1 cellular context compared by ENCODE assay signal in the genomic region with DNA sequence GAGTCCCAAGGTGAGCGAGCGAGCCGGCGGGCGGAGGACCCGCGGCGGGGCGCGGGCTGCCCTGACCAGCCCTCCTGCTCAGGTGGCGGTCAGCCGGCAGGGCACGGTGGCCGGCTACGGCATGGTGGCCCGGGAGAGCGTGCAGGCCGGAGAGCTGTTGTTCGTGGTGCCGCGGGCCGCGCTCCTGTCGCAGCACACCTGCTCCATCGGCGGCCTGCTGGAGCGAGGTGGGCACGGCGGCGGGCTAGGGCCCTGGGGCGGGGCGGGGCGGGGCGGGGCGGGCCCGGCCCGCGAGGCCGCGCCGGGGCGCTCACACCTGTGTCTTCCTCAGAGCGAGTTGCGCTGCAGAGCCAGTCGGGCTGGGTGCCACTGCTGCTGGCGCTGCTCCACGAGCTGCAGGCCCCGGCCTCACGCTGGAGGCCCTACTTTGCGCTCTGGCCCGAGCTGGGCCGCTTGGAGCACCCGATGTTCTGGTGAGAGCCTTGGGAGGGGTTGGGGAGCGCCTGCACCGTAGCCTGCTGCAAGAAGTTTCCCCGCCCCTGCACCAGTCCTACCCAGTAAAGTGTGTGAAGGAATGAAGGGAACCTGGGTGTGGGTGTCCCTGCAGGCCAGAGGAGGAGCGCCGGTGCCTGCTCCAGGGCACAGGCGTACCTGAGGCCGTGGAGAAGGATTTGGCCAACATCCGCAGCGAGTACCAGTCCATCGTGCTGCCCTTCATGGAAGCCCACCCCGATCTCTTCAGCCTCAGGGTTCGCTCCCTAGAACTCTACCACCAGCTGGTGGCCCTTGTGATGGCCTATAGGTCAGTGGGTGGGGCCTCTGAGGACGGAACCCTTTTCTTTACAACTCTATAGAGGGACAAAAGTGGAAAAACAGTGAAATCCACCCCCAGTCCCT.
TF ChIP-seq lines count a peak whose summit lies in the region.

No MANE protein-coding gene starts in this region.

TF ChIP-seq in K562, 482 proteins besides CTCF, POLR2A, EP300 and RAD21:
- peak; percentile 40 for TF ChIP-seq RBFOX2 (IDR thresholded peaks at IDR 0.05; ENCODE audit: low read depth, low read length)
- no peak for TF ChIP-seq TOE1 (IDR thresholded peaks at IDR 0.05; ENCODE audit: borderline replicate concordance)
- TF ChIP-seq TOE1 (CRISPR knock-in tag; IDR thresholded peaks at IDR 0.05; ENCODE audit: borderline replicate concordance, low read depth): peak; percentile 6; the same call in 1 of the 2 replicates
- peak; percentile 8; the same call in 1 of the 2 replicates for TF ChIP-seq ZNF143 (CRISPR knock-in tag; IDR thresholded peaks at IDR 0.05)
- no peak for TF ChIP-seq KHSRP (IDR thresholded peaks at IDR 0.05)
- TF ChIP-seq HMGN3 (IDR thresholded peaks at IDR 0.05; ENCODE audit: borderline replicate concordance, extremely low read depth, insufficient read length, low read depth, low read length): peak; percentile 46
- peak; percentile 6 for TF ChIP-seq U2AF1 (optimal IDR thresholded peaks at IDR 0.05; ENCODE audit: low read depth, low read length)
- no peak for TF ChIP-seq SRSF1 (IDR thresholded peaks at IDR 0.05; ENCODE audit: low read depth, low read length)
- TF ChIP-seq ZNF449 (CRISPR knock-in tag; IDR thresholded peaks at IDR 0.05): no peak
- TF ChIP-seq ZBTB17 (CRISPR knock-in tag; IDR thresholded peaks at IDR 0.05): 0 out of 2 replicates have a peak, but pooled peaks have one; percentile 20
- TF ChIP-seq KDM1A (IDR thresholded peaks at IDR 0.05): no peak
- TF ChIP-seq HNRNPH1 (optimal IDR thresholded peaks at IDR 0.05; ENCODE audit: low read depth, low read length): no peak
- TF ChIP-seq MYNN (IDR thresholded peaks at IDR 0.05): 0 out of 2 replicates have a peak, but pooled peaks have one; percentile 28
- no peak for TF ChIP-seq MYNN (CRISPR knock-in tag; IDR thresholded peaks at IDR 0.05)
- TF ChIP-seq EZH2 (IDR thresholded peaks at IDR 0.05; ENCODE audit: borderline replicate concordance, low read depth, low read length): no peak
- 0 out of 2 replicates have a peak, but pooled peaks have one; percentile 3 for TF ChIP-seq RB1 (IDR thresholded peaks at IDR 0.05; ENCODE audit: low read depth)
- peak; percentile 4; the same call in 1 of the 2 replicates for TF ChIP-seq POLR2G (IDR thresholded peaks at IDR 0.05; ENCODE audit: low read depth, low read length)
- no peak for TF ChIP-seq GMEB1 (CRISPR knock-in tag; IDR thresholded peaks at IDR 0.05)
- 0 out of 2 replicates have a peak, but pooled peaks have one; percentile 10 for TF ChIP-seq ZNF232 (CRISPR knock-in tag; IDR thresholded peaks at IDR 0.05)
- 0 out of 2 replicates have a peak, but pooled peaks have one; percentile 12 for TF ChIP-seq ZEB2 (IDR thresholded peaks at IDR 0.05)
- TF ChIP-seq, protein P1, sequence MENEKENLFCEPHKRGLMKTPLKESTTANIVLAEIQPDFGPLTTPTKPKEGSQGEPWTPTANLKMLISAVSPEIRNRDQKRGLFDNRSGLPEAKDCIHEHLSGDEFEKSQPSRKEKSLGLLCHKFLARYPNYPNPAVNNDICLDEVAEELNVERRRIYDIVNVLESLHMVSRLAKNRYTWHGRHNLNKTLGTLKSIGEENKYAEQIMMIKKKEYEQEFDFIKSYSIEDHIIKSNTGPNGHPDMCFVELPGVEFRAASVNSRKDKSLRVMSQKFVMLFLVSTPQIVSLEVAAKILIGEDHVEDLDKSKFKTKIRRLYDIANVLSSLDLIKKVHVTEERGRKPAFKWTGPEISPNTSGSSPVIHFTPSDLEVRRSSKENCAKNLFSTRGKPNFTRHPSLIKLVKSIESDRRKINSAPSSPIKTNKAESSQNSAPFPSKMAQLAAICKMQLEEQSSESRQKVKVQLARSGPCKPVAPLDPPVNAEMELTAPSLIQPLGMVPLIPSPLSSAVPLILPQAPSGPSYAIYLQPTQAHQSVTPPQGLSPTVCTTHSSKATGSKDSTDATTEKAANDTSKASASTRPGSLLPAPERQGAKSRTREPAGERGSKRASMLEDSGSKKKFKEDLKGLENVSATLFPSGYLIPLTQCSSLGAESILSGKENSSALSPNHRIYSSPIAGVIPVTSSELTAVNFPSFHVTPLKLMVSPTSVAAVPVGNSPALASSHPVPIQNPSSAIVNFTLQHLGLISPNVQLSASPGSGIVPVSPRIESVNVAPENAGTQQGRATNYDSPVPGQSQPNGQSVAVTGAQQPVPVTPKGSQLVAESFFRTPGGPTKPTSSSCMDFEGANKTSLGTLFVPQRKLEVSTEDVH (IDR thresholded peaks at IDR 0.05; ENCODE audit: low read depth, partially characterized antibody): peak; percentile 35
- TF ChIP-seq HNRNPL (IDR thresholded peaks at IDR 0.05; ENCODE audit: low read depth, low read length): 0 out of 2 replicates have a peak, but pooled peaks have one; percentile 56
- TF ChIP-seq CCNT2 (IDR thresholded peaks at IDR 0.05; ENCODE audit: borderline replicate concordance, extremely low read depth, insufficient read length, low read depth, low read length): peak; percentile 27
- TF ChIP-seq RBM22 (IDR thresholded peaks at IDR 0.05; ENCODE audit: low read depth, low read length, poor library complexity, severe bottlenecking): peak; percentile 17
- no peak for TF ChIP-seq XRCC3 (IDR thresholded peaks at IDR 0.05)
- TF ChIP-seq, protein P2, sequence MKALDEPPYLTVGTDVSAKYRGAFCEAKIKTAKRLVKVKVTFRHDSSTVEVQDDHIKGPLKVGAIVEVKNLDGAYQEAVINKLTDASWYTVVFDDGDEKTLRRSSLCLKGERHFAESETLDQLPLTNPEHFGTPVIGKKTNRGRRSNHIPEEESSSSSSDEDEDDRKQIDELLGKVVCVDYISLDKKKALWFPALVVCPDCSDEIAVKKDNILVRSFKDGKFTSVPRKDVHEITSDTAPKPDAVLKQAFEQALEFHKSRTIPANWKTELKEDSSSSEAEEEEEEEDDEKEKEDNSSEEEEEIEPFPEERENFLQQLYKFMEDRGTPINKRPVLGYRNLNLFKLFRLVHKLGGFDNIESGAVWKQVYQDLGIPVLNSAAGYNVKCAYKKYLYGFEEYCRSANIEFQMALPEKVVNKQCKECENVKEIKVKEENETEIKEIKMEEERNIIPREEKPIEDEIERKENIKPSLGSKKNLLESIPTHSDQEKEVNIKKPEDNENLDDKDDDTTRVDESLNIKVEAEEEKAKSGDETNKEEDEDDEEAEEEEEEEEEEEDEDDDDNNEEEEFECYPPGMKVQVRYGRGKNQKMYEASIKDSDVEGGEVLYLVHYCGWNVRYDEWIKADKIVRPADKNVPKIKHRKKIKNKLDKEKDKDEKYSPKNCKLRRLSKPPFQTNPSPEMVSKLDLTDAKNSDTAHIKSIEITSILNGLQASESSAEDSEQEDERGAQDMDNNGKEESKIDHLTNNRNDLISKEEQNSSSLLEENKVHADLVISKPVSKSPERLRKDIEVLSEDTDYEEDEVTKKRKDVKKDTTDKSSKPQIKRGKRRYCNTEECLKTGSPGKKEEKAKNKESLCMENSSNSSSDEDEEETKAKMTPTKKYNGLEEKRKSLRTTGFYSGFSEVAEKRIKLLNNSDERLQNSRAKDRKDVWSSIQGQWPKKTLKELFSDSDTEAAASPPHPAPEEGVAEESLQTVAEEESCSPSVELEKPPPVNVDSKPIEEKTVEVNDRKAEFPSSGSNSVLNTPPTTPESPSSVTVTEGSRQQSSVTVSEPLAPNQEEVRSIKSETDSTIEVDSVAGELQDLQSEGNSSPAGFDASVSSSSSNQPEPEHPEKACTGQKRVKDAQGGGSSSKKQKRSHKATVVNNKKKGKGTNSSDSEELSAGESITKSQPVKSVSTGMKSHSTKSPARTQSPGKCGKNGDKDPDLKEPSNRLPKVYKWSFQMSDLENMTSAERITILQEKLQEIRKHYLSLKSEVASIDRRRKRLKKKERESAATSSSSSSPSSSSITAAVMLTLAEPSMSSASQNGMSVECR (CRISPR knock-in tag; IDR thresholded peaks at IDR 0.05): 0 out of 2 replicates have a peak, but pooled peaks have one; percentile 5
- 0 out of 2 replicates have a peak, but pooled peaks have one; percentile 12 for TF ChIP-seq ZNF282 (CRISPR knock-in tag; IDR thresholded peaks at IDR 0.05)
- TF ChIP-seq SRSF7 (optimal IDR thresholded peaks at IDR 0.05; ENCODE audit: low read depth, low read length): peak; percentile 40
- TF ChIP-seq SUPT5H (IDR thresholded peaks at IDR 0.05): peak; percentile 26; the same call in 1 of the 2 replicates
- TF ChIP-seq, protein P3, sequence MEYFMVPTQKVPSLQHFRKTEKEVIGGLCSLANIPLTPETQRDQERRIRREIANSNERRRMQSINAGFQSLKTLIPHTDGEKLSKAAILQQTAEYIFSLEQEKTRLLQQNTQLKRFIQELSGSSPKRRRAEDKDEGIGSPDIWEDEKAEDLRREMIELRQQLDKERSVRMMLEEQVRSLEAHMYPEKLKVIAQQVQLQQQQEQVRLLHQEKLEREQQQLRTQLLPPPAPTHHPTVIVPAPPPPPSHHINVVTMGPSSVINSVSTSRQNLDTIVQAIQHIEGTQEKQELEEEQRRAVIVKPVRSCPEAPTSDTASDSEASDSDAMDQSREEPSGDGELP (CRISPR knock-in tag; IDR thresholded peaks at IDR 0.05; ENCODE audit: borderline replicate concordance): peak; percentile 78
- 0 out of 4 replicates have a peak, but pooled peaks of 1 of the 2 experiments have one; percentile 2 for TF ChIP-seq SIN3A (IDR thresholded peaks at IDR 0.05; ENCODE audit: borderline replicate concordance in 2 of 2, control insufficient read depth in 1 of 2, low read depth in 2 of 2, low read length in 2 of 2)
- 0 out of 2 replicates have a peak, but pooled peaks have one; percentile 24 for TF ChIP-seq CTBP1 (IDR thresholded peaks at IDR 0.05; ENCODE audit: borderline replicate concordance)
- TF ChIP-seq SAFB (IDR thresholded peaks at IDR 0.05; ENCODE audit: borderline replicate concordance, low read depth, low read length): peak; percentile 6; the same call in 1 of the 2 replicates
- TF ChIP-seq E2F1 (CRISPR knock-in tag; IDR thresholded peaks at IDR 0.05): no peak
